In the genomic region with DNA sequence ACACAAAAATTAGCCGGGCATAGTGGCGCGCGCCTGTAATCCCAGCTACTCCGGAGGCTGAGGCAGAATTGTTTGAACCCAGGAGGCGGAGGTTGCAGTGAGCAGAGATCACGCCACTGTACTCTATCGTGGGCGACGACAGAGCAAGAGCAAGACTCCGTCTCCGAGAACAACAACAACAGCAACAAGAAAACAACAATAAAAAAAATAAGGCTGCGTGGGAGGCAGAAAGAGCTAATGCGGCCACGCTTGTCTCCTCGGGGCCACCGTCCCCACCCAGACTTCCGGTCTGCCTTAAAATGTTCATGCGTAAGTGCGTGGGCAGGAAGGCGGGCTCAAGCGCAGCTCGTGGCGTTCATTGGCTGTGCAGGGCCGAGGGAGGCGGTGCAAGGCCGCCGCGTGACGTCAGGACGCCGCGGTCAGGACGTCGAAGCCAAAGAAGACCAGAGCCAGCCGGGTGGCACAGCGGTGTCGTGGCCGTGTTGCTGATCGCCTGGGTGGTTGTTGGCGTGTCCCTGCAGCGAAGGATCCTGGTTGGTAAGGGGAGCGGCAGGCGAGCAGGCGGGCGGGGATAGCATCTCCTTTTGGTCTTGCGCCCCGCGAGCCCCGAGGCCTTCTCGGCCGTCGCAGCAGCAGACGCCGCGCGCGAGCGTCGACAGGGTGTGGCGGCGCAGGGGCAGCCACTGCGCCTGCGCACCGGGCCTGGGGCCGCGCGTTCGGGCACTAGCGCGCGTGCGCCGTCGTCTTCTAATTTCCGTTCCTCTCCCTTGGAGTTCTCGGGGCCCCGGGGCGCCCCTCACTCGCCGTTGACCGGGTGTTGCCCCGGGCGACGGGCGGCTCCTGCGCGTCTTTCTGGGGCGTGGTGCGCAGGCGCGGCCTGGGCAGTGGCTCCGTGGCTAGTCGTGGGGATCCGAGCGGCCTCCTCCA, we compare ENCODE assay signal across 1 cellular context.
A peak's percentile ranks its signal among the peaks of the same experiment; 100 is the strongest.
TF ChIP-seq lines count a peak whose summit lies in the region.

A gene (plus strand): TSS at position 426 of the 927 bp plus-strand sequence. CDS start 2,146 bp downstream, outside the sequence.

TF ChIP-seq in HepG2, 621 proteins besides CTCF, POLR2A, EP300 and RAD21 (continued from another document and continues in another):
- no peak for TF ChIP-seq HMG20A (CRISPR knock-in tag; IDR thresholded peaks at IDR 0.05; ENCODE audit: borderline replicate concordance)
- TF ChIP-seq, protein P1, sequence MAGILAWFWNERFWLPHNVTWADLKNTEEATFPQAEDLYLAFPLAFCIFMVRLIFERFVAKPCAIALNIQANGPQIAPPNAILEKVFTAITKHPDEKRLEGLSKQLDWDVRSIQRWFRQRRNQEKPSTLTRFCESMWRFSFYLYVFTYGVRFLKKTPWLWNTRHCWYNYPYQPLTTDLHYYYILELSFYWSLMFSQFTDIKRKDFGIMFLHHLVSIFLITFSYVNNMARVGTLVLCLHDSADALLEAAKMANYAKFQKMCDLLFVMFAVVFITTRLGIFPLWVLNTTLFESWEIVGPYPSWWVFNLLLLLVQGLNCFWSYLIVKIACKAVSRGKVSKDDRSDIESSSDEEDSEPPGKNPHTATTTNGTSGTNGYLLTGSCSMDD (CRISPR knock-in tag; IDR thresholded peaks at IDR 0.05), result no peak
- TF ChIP-seq THAP11 (CRISPR knock-in tag; IDR thresholded peaks at IDR 0.05), result peak; percentile 91
- TF ChIP-seq, protein P2, sequence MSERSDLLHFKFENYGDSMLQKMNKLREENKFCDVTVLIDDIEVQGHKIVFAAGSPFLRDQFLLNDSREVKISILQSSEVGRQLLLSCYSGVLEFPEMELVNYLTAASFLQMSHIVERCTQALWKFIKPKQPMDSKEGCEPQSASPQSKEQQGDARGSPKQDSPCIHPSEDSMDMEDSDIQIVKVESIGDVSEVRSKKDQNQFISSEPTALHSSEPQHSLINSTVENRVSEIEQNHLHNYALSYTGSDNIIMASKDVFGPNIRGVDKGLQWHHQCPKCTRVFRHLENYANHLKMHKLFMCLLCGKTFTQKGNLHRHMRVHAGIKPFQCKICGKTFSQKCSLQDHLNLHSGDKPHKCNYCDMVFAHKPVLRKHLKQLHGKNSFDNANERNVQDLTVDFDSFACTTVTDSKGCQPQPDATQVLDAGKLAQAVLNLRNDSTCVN (CRISPR knock-in tag; IDR thresholded peaks at IDR 0.05; ENCODE audit: borderline replicate concordance), result peak; percentile 54; the same call in 1 of the 2 replicates
- no peak for TF ChIP-seq ZMYM2 (CRISPR knock-in tag; IDR thresholded peaks at IDR 0.05)
- no peak for TF ChIP-seq DPF2 (CRISPR knock-in tag; IDR thresholded peaks at IDR 0.05; ENCODE audit: borderline replicate concordance, low read depth)
- TF ChIP-seq ZNF350 (CRISPR knock-in tag; IDR thresholded peaks at IDR 0.05; ENCODE audit: borderline replicate concordance, low read depth), result peak; percentile 44; the same call in 1 of the 2 replicates
- TF ChIP-seq EHMT2 (IDR thresholded peaks at IDR 0.05; ENCODE audit: borderline replicate concordance, low read depth, low read length), result no peak
- TF ChIP-seq, protein P3, sequence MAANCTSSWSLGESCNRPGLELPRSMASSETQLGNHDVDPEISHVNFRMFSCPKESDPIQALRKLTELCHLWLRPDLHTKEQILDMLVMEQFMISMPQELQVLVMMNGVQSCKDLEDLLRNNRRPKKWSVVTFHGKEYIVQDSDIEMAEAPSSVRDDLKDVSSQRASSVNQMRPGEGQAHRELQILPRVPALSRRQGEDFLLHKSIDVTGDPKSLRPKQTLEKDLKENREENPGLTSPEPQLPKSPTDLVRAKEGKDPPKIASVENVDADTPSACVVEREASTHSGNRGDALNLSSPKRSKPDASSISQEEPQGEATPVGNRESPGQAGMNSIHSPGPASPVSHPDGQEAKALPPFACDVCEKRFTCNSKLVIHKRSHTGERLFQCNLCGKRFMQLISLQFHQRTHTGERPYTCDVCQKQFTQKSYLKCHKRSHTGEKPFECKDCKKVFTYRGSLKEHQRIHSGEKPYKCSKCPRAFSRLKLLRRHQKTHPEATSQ (CRISPR knock-in tag; IDR thresholded peaks at IDR 0.05; ENCODE audit: borderline replicate concordance), result no peak; the same call in 1 of the 2 replicates
- peak; percentile 96 for TF ChIP-seq POLR2AphosphoS5 (IDR thresholded peaks at IDR 0.05; ENCODE audit: low read depth, low read length)
- peak; percentile 72 for TF ChIP-seq ZSCAN9 (CRISPR knock-in tag; IDR thresholded peaks at IDR 0.05; ENCODE audit: borderline replicate concordance)
- peak; percentile 97 for TF ChIP-seq RNF2 (conservative IDR thresholded peaks at IDR 0.05; ENCODE audit: low read depth)
- TF ChIP-seq KLF9 (CRISPR knock-in tag; IDR thresholded peaks at IDR 0.05; ENCODE audit: low read depth), result no peak
- TF ChIP-seq, protein P4, sequence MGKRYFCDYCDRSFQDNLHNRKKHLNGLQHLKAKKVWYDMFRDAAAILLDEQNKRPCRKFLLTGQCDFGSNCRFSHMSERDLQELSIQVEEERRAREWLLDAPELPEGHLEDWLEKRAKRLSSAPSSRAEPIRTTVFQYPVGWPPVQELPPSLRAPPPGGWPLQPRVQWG (CRISPR knock-in tag; IDR thresholded peaks at IDR 0.05; ENCODE audit: borderline replicate concordance, low read depth), result no peak
- peak; percentile 84; the same call in 1 of the 2 replicates for TF ChIP-seq ZZZ3 (CRISPR knock-in tag; IDR thresholded peaks at IDR 0.05; ENCODE audit: borderline replicate concordance)
- TF ChIP-seq NCOA1 (CRISPR knock-in tag; IDR thresholded peaks at IDR 0.05), result no peak
- TF ChIP-seq JUN (CRISPR knock-in tag; IDR thresholded peaks at IDR 0.05), result 0 out of 2 replicates have a peak, but pooled peaks have one; percentile 54
- no peak for TF ChIP-seq CC2D1A (CRISPR knock-in tag; IDR thresholded peaks at IDR 0.05)
- TF ChIP-seq RBFOX2 (IDR thresholded peaks at IDR 0.05; ENCODE audit: low read depth, low read length), result peak; percentile 100
- peak; percentile 27; the same call in 1 of the 2 replicates for TF ChIP-seq ZNF331 (CRISPR knock-in tag; IDR thresholded peaks at IDR 0.05)
- TF ChIP-seq YEATS4 (CRISPR knock-in tag; IDR thresholded peaks at IDR 0.05; ENCODE audit: borderline replicate concordance), result peak; percentile 92
- TF ChIP-seq ZNF253 (CRISPR knock-in tag; IDR thresholded peaks at IDR 0.05; ENCODE audit: borderline replicate concordance), result no peak
- TF ChIP-seq, protein P5, sequence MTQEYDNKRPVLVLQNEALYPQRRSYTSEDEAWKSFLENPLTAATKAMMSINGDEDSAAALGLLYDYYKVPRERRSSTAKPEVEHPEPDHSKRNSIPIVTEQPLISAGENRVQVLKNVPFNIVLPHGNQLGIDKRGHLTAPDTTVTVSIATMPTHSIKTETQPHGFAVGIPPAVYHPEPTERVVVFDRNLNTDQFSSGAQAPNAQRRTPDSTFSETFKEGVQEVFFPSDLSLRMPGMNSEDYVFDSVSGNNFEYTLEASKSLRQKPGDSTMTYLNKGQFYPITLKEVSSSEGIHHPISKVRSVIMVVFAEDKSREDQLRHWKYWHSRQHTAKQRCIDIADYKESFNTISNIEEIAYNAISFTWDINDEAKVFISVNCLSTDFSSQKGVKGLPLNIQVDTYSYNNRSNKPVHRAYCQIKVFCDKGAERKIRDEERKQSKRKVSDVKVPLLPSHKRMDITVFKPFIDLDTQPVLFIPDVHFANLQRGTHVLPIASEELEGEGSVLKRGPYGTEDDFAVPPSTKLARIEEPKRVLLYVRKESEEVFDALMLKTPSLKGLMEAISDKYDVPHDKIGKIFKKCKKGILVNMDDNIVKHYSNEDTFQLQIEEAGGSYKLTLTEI (CRISPR knock-in tag; conservative IDR thresholded peaks at IDR 0.05), result no peak
- TF ChIP-seq AHR (CRISPR knock-in tag; IDR thresholded peaks at IDR 0.05), result peak; percentile 86; the same call in 1 of the 2 replicates
- TF ChIP-seq HNRNPLL (IDR thresholded peaks at IDR 0.05; ENCODE audit: low read depth, low read length, poor library complexity, severe bottlenecking), result peak; percentile 69
- TF ChIP-seq ZNF296 (CRISPR knock-in tag; conservative IDR thresholded peaks at IDR 0.05), result no peak
- TF ChIP-seq KDM5A (IDR thresholded peaks at IDR 0.05; ENCODE audit: borderline replicate concordance, low read length), result peak; percentile 87; the same call in 1 of the 2 replicates
- TF ChIP-seq ATRX (CRISPR knock-in tag; IDR thresholded peaks at IDR 0.05; ENCODE audit: borderline replicate concordance), result no peak
- TF ChIP-seq NRL (CRISPR knock-in tag; IDR thresholded peaks at IDR 0.05; ENCODE audit: borderline replicate concordance), result peak; percentile 75
- TF ChIP-seq ZNF20 (CRISPR knock-in tag; IDR thresholded peaks at IDR 0.05), result no peak
- TF ChIP-seq, protein P6, sequence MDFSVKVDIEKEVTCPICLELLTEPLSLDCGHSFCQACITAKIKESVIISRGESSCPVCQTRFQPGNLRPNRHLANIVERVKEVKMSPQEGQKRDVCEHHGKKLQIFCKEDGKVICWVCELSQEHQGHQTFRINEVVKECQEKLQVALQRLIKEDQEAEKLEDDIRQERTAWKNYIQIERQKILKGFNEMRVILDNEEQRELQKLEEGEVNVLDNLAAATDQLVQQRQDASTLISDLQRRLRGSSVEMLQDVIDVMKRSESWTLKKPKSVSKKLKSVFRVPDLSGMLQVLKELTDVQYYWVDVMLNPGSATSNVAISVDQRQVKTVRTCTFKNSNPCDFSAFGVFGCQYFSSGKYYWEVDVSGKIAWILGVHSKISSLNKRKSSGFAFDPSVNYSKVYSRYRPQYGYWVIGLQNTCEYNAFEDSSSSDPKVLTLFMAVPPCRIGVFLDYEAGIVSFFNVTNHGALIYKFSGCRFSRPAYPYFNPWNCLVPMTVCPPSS (IDR thresholded peaks at IDR 0.05), result no peak
- TF ChIP-seq CEBPG (CRISPR knock-in tag; IDR thresholded peaks at IDR 0.05), result peak; percentile 41; the same call in 1 of the 2 replicates
- TF ChIP-seq, protein P7, sequence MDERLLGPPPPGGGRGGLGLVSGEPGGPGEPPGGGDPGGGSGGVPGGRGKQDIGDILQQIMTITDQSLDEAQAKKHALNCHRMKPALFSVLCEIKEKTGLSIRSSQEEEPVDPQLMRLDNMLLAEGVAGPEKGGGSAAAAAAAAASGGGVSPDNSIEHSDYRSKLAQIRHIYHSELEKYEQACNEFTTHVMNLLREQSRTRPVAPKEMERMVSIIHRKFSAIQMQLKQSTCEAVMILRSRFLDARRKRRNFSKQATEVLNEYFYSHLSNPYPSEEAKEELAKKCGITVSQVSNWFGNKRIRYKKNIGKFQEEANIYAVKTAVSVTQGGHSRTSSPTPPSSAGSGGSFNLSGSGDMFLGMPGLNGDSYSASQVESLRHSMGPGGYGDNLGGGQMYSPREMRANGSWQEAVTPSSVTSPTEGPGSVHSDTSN (CRISPR knock-in tag; IDR thresholded peaks at IDR 0.05), result no peak
- no peak for TF ChIP-seq WIZ (CRISPR knock-in tag; IDR thresholded peaks at IDR 0.05)
- TF ChIP-seq, protein P8, sequence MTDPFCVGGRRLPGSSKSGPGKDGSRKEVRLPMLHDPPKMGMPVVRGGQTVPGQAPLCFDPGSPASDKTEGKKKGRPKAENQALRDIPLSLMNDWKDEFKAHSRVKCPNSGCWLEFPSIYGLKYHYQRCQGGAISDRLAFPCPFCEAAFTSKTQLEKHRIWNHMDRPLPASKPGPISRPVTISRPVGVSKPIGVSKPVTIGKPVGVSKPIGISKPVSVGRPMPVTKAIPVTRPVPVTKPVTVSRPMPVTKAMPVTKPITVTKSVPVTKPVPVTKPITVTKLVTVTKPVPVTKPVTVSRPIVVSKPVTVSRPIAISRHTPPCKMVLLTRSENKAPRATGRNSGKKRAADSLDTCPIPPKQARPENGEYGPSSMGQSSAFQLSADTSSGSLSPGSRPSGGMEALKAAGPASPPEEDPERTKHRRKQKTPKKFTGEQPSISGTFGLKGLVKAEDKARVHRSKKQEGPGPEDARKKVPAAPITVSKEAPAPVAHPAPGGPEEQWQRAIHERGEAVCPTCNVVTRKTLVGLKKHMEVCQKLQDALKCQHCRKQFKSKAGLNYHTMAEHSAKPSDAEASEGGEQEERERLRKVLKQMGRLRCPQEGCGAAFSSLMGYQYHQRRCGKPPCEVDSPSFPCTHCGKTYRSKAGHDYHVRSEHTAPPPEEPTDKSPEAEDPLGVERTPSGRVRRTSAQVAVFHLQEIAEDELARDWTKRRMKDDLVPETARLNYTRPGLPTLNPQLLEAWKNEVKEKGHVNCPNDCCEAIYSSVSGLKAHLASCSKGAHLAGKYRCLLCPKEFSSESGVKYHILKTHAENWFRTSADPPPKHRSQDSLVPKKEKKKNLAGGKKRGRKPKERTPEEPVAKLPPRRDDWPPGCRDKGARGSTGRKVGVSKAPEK (CRISPR knock-in tag; IDR thresholded peaks at IDR 0.05; ENCODE audit: borderline replicate concordance), result no peak
- peak; percentile 77; the same call in 1 of the 2 replicates for TF ChIP-seq NFE2L1 (CRISPR knock-in tag; IDR thresholded peaks at IDR 0.05; ENCODE audit: borderline replicate concordance)
- TF ChIP-seq, protein P9, sequence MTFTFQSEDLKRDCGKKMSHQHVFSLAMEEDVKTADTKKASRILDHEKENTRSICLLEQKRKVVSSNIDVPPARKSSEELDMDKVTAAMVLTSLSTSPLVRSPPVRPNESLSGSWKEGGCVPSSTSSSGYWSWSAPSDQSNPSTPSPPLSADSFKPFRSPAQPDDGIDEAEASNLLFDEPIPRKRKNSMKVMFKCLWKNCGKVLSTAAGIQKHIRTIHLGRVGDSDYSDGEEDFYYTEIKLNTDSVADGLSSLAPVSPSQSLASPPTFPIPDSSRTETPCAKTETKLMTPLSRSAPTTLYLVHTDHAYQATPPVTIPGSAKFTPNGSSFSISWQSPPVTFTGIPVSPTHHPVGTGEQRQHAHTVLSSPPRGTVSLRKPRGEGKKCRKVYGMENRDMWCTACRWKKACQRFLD (CRISPR knock-in tag; IDR thresholded peaks at IDR 0.05; ENCODE audit: borderline replicate concordance), result peak; percentile 60; the same call in 1 of the 2 replicates
- no peak for TF ChIP-seq ZNF432 (CRISPR knock-in tag; IDR thresholded peaks at IDR 0.05; ENCODE audit: borderline replicate concordance)
- peak; percentile 96 for TF ChIP-seq PHF8 (CRISPR knock-in tag; IDR thresholded peaks at IDR 0.05)
- TF ChIP-seq, protein P10, sequence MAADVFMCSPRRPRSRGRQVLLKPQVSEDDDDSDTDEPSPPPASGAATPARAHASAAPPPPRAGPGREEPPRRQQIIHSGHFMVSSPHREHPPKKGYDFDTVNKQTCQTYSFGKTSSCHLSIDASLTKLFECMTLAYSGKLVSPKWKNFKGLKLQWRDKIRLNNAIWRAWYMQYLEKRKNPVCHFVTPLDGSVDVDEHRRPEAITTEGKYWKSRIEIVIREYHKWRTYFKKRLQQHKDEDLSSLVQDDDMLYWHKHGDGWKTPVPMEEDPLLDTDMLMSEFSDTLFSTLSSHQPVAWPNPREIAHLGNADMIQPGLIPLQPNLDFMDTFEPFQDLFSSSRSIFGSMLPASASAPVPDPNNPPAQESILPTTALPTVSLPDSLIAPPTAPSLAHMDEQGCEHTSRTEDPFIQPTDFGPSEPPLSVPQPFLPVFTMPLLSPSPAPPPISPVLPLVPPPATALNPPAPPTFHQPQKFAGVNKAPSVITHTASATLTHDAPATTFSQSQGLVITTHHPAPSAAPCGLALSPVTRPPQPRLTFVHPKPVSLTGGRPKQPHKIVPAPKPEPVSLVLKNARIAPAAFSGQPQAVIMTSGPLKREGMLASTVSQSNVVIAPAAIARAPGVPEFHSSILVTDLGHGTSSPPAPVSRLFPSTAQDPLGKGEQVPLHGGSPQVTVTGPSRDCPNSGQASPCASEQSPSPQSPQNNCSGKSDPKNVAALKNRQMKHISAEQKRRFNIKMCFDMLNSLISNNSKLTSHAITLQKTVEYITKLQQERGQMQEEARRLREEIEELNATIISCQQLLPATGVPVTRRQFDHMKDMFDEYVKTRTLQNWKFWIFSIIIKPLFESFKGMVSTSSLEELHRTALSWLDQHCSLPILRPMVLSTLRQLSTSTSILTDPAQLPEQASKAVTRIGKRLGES (CRISPR knock-in tag; IDR thresholded peaks at IDR 0.05; ENCODE audit: borderline replicate concordance), result no peak
- peak; percentile 99 for TF ChIP-seq CREB1 (IDR thresholded peaks at IDR 0.05)
- peak; percentile 94 for TF ChIP-seq CREB1 (CRISPR knock-in tag; IDR thresholded peaks at IDR 0.05)
- TF ChIP-seq FOXK1 (CRISPR knock-in tag; IDR thresholded peaks at IDR 0.05; ENCODE audit: borderline replicate concordance, low read depth), result no peak; the same call in 1 of the 2 replicates
- TF ChIP-seq ZNF24 (IDR thresholded peaks at IDR 0.05), result no peak
- TF ChIP-seq NFYC (CRISPR knock-in tag; IDR thresholded peaks at IDR 0.05), result peak; percentile 94
